Comparison of ENCODE assay signal across 1 cellular context in the genomic region with DNA sequence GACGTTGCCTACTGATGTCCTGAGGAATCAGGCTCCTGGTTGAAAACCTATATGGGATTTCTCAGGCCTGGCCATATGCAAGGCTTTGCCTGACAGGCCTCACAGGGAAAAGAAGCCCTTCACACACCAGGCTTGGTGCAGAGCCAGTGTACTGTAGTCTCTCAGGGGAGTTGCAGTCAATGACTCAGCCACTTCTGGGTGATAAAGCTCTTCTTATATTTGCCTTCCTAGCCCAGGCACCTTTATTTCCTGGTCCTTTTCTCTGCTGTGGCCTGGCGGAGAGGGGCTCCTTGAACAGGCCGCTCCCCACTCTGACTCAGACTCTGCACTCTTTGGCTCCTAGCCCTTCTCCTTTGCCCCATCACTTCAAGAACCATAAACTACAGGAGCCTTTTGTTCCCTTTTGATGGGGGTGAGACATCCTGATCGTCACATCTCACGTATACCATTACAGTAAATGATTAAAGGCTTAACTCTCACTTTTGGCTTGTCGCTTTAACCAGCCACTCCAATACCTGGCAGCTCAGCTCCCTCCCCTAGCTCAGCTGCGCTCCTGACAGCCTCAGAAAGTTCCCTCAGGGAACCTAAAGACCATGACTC.
TF ChIP-seq lines count a peak whose summit lies in the region.

No MANE protein-coding gene starts in this region.

TF ChIP-seq in K562, 482 proteins besides CTCF, POLR2A, EP300 and RAD21 (continued from another document and continues in another):
- TF ChIP-seq, protein P1, sequence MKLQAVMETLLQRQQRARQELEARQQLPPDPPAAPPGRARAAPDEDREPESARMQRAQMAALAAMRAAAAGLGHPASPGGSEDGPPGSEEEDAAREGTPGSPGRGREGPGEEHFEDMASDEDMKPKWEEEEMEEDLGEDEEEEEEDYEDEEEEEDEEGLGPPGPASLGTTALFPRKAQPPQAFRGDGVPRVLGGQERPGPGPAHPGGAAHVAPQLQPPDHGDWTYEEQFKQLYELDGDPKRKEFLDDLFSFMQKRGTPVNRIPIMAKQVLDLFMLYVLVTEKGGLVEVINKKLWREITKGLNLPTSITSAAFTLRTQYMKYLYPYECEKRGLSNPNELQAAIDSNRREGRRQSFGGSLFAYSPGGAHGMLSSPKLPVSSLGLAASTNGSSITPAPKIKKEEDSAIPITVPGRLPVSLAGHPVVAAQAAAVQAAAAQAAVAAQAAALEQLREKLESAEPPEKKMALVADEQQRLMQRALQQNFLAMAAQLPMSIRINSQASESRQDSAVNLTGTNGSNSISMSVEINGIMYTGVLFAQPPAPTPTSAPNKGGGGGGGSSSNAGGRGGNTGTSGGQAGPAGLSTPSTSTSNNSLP (IDR thresholded peaks at IDR 0.05; ENCODE audit: borderline replicate concordance, low read depth, low read length) = no peak
- no peak for TF ChIP-seq PHF20 (IDR thresholded peaks at IDR 0.05; ENCODE audit: partially characterized antibody)
- TF ChIP-seq MAFG (tag; conservative IDR thresholded peaks at IDR 0.05) = peak; percentile 77
- TF ChIP-seq, protein P2, sequence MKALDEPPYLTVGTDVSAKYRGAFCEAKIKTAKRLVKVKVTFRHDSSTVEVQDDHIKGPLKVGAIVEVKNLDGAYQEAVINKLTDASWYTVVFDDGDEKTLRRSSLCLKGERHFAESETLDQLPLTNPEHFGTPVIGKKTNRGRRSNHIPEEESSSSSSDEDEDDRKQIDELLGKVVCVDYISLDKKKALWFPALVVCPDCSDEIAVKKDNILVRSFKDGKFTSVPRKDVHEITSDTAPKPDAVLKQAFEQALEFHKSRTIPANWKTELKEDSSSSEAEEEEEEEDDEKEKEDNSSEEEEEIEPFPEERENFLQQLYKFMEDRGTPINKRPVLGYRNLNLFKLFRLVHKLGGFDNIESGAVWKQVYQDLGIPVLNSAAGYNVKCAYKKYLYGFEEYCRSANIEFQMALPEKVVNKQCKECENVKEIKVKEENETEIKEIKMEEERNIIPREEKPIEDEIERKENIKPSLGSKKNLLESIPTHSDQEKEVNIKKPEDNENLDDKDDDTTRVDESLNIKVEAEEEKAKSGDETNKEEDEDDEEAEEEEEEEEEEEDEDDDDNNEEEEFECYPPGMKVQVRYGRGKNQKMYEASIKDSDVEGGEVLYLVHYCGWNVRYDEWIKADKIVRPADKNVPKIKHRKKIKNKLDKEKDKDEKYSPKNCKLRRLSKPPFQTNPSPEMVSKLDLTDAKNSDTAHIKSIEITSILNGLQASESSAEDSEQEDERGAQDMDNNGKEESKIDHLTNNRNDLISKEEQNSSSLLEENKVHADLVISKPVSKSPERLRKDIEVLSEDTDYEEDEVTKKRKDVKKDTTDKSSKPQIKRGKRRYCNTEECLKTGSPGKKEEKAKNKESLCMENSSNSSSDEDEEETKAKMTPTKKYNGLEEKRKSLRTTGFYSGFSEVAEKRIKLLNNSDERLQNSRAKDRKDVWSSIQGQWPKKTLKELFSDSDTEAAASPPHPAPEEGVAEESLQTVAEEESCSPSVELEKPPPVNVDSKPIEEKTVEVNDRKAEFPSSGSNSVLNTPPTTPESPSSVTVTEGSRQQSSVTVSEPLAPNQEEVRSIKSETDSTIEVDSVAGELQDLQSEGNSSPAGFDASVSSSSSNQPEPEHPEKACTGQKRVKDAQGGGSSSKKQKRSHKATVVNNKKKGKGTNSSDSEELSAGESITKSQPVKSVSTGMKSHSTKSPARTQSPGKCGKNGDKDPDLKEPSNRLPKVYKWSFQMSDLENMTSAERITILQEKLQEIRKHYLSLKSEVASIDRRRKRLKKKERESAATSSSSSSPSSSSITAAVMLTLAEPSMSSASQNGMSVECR (CRISPR knock-in tag; IDR thresholded peaks at IDR 0.05) = no peak
- peak; percentile 87 for TF ChIP-seq ZNF316 (IDR thresholded peaks at IDR 0.05)
- no peak for TF ChIP-seq CBX1 (IDR thresholded peaks at IDR 0.05; ENCODE audit: low read depth)
- no peak for TF ChIP-seq HDAC2 (IDR thresholded peaks at IDR 0.05)
- TF ChIP-seq, protein P3, sequence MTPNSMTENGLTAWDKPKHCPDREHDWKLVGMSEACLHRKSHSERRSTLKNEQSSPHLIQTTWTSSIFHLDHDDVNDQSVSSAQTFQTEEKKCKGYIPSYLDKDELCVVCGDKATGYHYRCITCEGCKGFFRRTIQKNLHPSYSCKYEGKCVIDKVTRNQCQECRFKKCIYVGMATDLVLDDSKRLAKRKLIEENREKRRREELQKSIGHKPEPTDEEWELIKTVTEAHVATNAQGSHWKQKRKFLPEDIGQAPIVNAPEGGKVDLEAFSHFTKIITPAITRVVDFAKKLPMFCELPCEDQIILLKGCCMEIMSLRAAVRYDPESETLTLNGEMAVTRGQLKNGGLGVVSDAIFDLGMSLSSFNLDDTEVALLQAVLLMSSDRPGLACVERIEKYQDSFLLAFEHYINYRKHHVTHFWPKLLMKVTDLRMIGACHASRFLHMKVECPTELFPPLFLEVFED (CRISPR knock-in tag; conservative IDR thresholded peaks at IDR 0.05) = no peak
- 0 out of 2 replicates have a peak, but pooled peaks have one; percentile 27 for TF ChIP-seq RBFOX2 (IDR thresholded peaks at IDR 0.05; ENCODE audit: low read depth, low read length)
- peak; percentile 81 for TF ChIP-seq C11orf30 (IDR thresholded peaks at IDR 0.05; ENCODE audit: low read depth)
- TF ChIP-seq, protein P4, sequence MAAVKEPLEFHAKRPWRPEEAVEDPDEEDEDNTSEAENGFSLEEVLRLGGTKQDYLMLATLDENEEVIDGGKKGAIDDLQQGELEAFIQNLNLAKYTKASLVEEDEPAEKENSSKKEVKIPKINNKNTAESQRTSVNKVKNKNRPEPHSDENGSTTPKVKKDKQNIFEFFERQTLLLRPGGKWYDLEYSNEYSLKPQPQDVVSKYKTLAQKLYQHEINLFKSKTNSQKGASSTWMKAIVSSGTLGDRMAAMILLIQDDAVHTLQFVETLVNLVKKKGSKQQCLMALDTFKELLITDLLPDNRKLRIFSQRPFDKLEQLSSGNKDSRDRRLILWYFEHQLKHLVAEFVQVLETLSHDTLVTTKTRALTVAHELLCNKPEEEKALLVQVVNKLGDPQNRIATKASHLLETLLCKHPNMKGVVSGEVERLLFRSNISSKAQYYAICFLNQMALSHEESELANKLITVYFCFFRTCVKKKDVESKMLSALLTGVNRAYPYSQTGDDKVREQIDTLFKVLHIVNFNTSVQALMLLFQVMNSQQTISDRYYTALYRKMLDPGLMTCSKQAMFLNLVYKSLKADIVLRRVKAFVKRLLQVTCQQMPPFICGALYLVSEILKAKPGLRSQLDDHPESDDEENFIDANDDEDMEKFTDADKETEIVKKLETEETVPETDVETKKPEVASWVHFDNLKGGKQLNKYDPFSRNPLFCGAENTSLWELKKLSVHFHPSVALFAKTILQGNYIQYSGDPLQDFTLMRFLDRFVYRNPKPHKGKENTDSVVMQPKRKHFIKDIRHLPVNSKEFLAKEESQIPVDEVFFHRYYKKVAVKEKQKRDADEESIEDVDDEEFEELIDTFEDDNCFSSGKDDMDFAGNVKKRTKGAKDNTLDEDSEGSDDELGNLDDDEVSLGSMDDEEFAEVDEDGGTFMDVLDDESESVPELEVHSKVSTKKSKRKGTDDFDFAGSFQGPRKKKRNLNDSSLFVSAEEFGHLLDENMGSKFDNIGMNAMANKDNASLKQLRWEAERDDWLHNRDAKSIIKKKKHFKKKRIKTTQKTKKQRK (IDR thresholded peaks at IDR 0.05; ENCODE audit: borderline replicate concordance, low read depth, low read length) = no peak
- TF ChIP-seq NFE2L1 (tag; IDR thresholded peaks at IDR 0.05; ENCODE audit: borderline replicate concordance, low read depth) = peak; percentile 26; the same call in 1 of the 2 replicates
- no peak for TF ChIP-seq ZNF165 (CRISPR knock-in tag; IDR thresholded peaks at IDR 0.05; ENCODE audit: borderline replicate concordance)
- no peak for TF ChIP-seq TCF7 (IDR thresholded peaks at IDR 0.05; ENCODE audit: borderline replicate concordance)
- TF ChIP-seq ZNF764 (CRISPR knock-in tag; IDR thresholded peaks at IDR 0.05; ENCODE audit: low read depth) = no peak
- no peak for TF ChIP-seq NRF1 (conservative IDR thresholded peaks at IDR 0.05 in 1 of 2, IDR thresholded peaks at IDR 0.05 in 1 of 2)
- no peak for TF ChIP-seq ZEB2 (IDR thresholded peaks at IDR 0.05)
- 0 out of 2 replicates have a peak, but pooled peaks have one; percentile 52 for TF ChIP-seq ARID1B (IDR thresholded peaks at IDR 0.05)
- no peak for TF ChIP-seq ZNF12 (CRISPR knock-in tag; IDR thresholded peaks at IDR 0.05)
- TF ChIP-seq JUND (IDR thresholded peaks at IDR 0.05; ENCODE audit: borderline replicate concordance, low read depth, low read length) = peak; percentile 74; the same call in 1 of the 2 replicates
- peak; percentile 68; the same call in 1 of the 3 replicates for TF ChIP-seq JUND (tag; IDR thresholded peaks at IDR 0.05; ENCODE audit: borderline replicate concordance, low read depth, low read length)
- TF ChIP-seq, protein P5, sequence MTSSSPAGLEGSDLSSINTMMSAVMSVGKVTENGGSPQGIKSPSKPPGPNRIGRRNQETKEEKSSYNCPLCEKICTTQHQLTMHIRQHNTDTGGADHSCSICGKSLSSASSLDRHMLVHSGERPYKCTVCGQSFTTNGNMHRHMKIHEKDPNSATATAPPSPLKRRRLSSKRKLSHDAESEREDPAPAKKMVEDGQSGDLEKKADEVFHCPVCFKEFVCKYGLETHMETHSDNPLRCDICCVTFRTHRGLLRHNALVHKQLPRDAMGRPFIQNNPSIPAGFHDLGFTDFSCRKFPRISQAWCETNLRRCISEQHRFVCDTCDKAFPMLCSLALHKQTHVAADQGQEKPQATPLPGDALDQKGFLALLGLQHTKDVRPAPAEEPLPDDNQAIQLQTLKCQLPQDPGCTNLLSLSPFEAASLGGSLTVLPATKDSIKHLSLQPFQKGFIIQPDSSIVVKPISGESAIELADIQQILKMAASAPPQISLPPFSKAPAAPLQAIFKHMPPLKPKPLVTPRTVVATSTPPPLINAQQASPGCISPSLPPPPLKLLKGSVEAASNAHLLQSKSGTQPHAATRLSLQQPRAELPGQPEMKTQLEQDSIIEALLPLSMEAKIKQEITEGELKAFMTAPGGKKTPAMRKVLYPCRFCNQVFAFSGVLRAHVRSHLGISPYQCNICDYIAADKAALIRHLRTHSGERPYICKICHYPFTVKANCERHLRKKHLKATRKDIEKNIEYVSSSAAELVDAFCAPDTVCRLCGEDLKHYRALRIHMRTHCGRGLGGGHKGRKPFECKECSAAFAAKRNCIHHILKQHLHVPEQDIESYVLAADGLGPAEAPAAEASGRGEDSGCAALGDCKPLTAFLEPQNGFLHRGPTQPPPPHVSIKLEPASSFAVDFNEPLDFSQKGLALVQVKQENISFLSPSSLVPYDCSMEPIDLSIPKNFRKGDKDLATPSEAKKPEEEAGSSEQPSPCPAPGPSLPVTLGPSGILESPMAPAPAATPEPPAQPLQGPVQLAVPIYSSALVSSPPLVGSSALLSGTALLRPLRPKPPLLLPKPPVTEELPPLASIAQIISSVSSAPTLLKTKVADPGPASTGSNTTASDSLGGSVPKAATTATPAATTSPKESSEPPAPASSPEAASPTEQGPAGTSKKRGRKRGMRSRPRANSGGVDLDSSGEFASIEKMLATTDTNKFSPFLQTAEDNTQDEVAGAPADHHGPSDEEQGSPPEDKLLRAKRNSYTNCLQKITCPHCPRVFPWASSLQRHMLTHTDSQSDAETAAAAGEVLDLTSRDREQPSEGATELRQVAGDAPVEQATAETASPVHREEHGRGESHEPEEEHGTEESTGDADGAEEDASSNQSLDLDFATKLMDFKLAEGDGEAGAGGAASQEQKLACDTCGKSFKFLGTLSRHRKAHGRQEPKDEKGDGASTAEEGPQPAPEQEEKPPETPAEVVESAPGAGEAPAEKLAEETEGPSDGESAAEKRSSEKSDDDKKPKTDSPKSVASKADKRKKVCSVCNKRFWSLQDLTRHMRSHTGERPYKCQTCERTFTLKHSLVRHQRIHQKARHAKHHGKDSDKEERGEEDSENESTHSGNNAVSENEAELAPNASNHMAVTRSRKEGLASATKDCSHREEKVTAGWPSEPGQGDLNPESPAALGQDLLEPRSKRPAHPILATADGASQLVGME (CRISPR knock-in tag; IDR thresholded peaks at IDR 0.05) = no peak
- TF ChIP-seq DMBX1 (CRISPR knock-in tag; IDR thresholded peaks at IDR 0.05; ENCODE audit: borderline replicate concordance) = 0 out of 2 replicates have a peak, but pooled peaks have one; percentile 54
- TF ChIP-seq ZNF444 (CRISPR knock-in tag; IDR thresholded peaks at IDR 0.05) = no peak
- TF ChIP-seq RBM34 (IDR thresholded peaks at IDR 0.05; ENCODE audit: borderline replicate concordance, insufficient read depth, low read length) = no peak
- TF ChIP-seq ZNF253 (CRISPR knock-in tag; conservative IDR thresholded peaks at IDR 0.05) = no peak
- TF ChIP-seq TCF3 (CRISPR knock-in tag; IDR thresholded peaks at IDR 0.05) = peak; percentile 11; the same call in 1 of the 2 replicates
- TF ChIP-seq, protein P6, sequence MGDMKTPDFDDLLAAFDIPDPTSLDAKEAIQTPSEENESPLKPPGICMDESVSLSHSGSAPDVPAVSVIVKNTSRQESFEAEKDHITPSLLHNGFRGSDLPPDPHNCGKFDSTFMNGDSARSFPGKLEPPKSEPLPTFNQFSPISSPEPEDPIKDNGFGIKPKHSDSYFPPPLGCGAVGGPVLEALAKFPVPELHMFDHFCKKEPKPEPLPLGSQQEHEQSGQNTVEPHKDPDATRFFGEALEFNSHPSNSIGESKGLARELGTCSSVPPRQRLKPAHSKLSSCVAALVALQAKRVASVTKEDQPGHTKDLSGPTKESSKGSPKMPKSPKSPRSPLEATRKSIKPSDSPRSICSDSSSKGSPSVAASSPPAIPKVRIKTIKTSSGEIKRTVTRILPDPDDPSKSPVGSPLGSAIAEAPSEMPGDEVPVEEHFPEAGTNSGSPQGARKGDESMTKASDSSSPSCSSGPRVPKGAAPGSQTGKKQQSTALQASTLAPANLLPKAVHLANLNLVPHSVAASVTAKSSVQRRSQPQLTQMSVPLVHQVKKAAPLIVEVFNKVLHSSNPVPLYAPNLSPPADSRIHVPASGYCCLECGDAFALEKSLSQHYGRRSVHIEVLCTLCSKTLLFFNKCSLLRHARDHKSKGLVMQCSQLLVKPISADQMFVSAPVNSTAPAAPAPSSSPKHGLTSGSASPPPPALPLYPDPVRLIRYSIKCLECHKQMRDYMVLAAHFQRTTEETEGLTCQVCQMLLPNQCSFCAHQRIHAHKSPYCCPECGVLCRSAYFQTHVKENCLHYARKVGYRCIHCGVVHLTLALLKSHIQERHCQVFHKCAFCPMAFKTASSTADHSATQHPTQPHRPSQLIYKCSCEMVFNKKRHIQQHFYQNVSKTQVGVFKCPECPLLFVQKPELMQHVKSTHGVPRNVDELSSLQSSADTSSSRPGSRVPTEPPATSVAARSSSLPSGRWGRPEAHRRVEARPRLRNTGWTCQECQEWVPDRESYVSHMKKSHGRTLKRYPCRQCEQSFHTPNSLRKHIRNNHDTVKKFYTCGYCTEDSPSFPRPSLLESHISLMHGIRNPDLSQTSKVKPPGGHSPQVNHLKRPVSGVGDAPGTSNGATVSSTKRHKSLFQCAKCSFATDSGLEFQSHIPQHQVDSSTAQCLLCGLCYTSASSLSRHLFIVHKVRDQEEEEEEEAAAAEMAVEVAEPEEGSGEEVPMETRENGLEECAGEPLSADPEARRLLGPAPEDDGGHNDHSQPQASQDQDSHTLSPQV (IDR thresholded peaks at IDR 0.05) = peak; percentile 67; the same call in 1 of the 2 replicates
- TF ChIP-seq, protein P7, sequence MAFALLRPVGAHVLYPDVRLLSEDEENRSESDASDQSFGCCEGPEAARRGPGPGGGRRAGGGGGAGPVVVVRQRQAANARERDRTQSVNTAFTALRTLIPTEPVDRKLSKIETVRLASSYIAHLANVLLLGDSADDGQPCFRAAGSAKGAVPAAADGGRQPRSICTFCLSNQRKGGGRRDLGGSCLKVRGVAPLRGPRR (CRISPR knock-in tag; IDR thresholded peaks at IDR 0.05) = no peak
- no peak for TF ChIP-seq CBFA2T2 (conservative IDR thresholded peaks at IDR 0.05)
- TF ChIP-seq ZFX (CRISPR knock-in tag; IDR thresholded peaks at IDR 0.05) = peak; percentile 57
- TF ChIP-seq NFE2 (IDR thresholded peaks at IDR 0.05; ENCODE audit: low read depth) = peak; percentile 93
- no peak for TF ChIP-seq ILK (tag; IDR thresholded peaks at IDR 0.05; ENCODE audit: borderline replicate concordance, low read depth)
